8 cellular contexts compared by ENCODE assay signal in genomic region chr18:11752116-11752911, GRCh38.
DNase-seq lines count a peak whose midpoint lies in the region; ATAC-seq and TF ChIP-seq lines count a peak whose summit lies in the region.

No MANE protein-coding gene starts in this region.

- TF ChIP-seq CTCF in GM13976 (IDR thresholded peaks at IDR 0.05; ENCODE audit: borderline replicate concordance, control extremely low read depth, extremely low read depth, insufficient read depth, missing control alignments): no peak
- no peak for TF ChIP-seq CTCF in osteoblast (IDR thresholded peaks at IDR 0.05; ENCODE audit: extremely low read depth, low read depth, low read length)

- peak overlapping the region; percentile 78 for H3K4me2 ChIP-seq in osteoblast (ENCODE audit: insufficient read depth, low read length)

- peaks cover 33% of the 10 kb centered on the region for H3K27me3 ChIP-seq in NT2/D1 (ENCODE audit: insufficient read depth, insufficient read length)
- peaks cover 40% of the 10 kb centered on the region for H3K27me3 ChIP-seq in osteoblast (ENCODE audit: insufficient read depth, low read length)

- H4K20me1 ChIP-seq in osteoblast (ENCODE audit: insufficient read depth, low read length): no peaks in the 10 kb centered on the region

- peak; percentile 47 for ATAC-seq in esophagus mucosa
- ATAC-seq in HG03025 (IDR thresholded peaks at IDR 0.05; ENCODE audit: low FRiP score, unreplicated experiment): no peak
- no peak for ATAC-seq in GM21423 (IDR thresholded peaks at IDR 0.05; ENCODE audit: unreplicated experiment)
- no peak for ATAC-seq in HG02759 (IDR thresholded peaks at IDR 0.05; ENCODE audit: unreplicated experiment)

- H3K4me1 ChIP-seq in NT2/D1 (ENCODE audit: insufficient read depth, insufficient read length) (no peaks in the 10 kb centered on the region), osteoblast (ENCODE audit: insufficient read depth, low read length) (no peaks in the 10 kb centered on the region)

- H3K79me2 ChIP-seq in osteoblast (ENCODE audit: insufficient read depth, low read length): no peaks in the 10 kb centered on the region

- peak overlapping the region; percentile 61 for H3K9ac ChIP-seq in NT2/D1 (ENCODE audit: insufficient read length, low read depth)

- H3K4me3 ChIP-seq in NT2/D1 (ENCODE audit: insufficient read length, low read depth): peak overlapping the region; percentile 43
- peak overlapping the region; percentile 50 for H3K4me3 ChIP-seq in osteoblast (ENCODE audit: insufficient read depth, low read length)

- H2AFZ ChIP-seq in osteoblast (ENCODE audit: low read length): peak overlapping the region; percentile 62

- DNase-seq in GM13976 (ENCODE audit: low spot score): peak; percentile 59
- no peak for DNase-seq in NT2/D1 (ENCODE audit: low read depth, low spot score)
- peak; percentile 93 for DNase-seq in osteoblast (ENCODE audit: insufficient read length, low spot score, missing footprints)
- DNase-seq in HUDEP-2 (lab: John Stamatoyannopoulos, UW; ENCODE audit: unreplicated experiment in 76 of 76): no peak

- in situ Hi-C loops in GM13976 (cut with MboI; ENCODE audit: low sequenced_read_pairs, unreplicated experiment): no loop called here

- no peaks in the 10 kb centered on the region for H3K36me3 ChIP-seq in NT2/D1 (ENCODE audit: insufficient read depth, insufficient read length, low read length)
- no peaks in the 10 kb centered on the region for H3K36me3 ChIP-seq in osteoblast (ENCODE audit: insufficient read depth, low read length)

- H3K27ac ChIP-seq in osteoblast (ENCODE audit: low read depth, low read length): no peak overlapping the region

- H3K9me3 ChIP-seq in NT2/D1 (ENCODE audit: insufficient read depth, low read length) (no peaks in the 10 kb centered on the region), osteoblast (ENCODE audit: low read depth, low read length) (no peaks in the 10 kb centered on the region)

Comparison
In these comparisons a context has a peak if more than half of its experiments do, and no peak if none do; other contexts are left out.
1. DNase-seq: peak in GM13976 (single experiment) and osteoblast (single experiment); none in NT2/D1 (single experiment) and HUDEP-2 (0 of 76).